ENCODE assay signal across 15 cellular contexts in the genomic region with DNA sequence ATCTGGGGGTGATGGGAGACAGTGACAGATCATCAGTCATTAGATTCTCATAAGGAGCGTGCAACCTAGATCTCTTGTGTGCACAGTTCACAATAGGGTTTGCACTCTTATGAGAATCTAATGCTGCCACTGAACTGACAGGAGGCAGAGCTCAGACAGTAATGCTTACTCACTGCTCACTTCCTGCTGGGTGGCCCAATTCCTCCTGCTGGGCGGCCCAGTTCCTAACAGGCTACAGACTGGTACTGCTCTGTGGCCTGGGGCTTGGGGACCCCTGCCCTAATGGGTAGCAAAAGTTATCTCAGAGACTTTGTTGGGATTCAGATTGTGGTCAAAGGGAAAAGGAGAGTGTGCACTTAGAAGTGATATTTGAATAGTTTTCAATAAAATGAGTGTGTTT.
DNase-seq lines count a peak whose midpoint lies in the region; ATAC-seq and TF ChIP-seq lines count a peak whose summit lies in the region.
"Had no signal": no experiment of that assay in that cellular context is flagged by ENCODE, and none has a peak within 500 bp of the region (broad histone marks: within the 10 kb centered on the region; RNA-seq: fewer than 3 reads in every experiment).

No MANE protein-coding gene starts in this region.

- H3K4me3 ChIP-seq in MG63 = no peak overlapping the region
- no peak overlapping the region for H3K4me3 ChIP-seq in endodermal cell (ENCODE audit: low read length)
- no peak overlapping the region for H3K4me3 ChIP-seq in neuronal stem cell (ENCODE audit: low read length in 2 of 2)

- H3K18ac ChIP-seq in neuronal stem cell (ENCODE audit: low read length) = peak overlapping the region; percentile 65

- H3K9me3 Mint-ChIP-seq in endodermal cell = peaks cover 24% of the 10 kb centered on the region
- H3K9me3 Mint-ChIP-seq: CD8-positive, alpha-beta memory T cell had no signal

- H3K27me3 ChIP-seq in MG63 = no peaks in the 10 kb centered on the region
- no peaks in the 10 kb centered on the region for H3K27me3 ChIP-seq in endodermal cell (ENCODE audit: control insufficient read depth, insufficient read depth, low read length, poor library complexity, severe bottlenecking)
- peaks cover 0 to 11% (median 0%) of the 10 kb centered on the region in 3 experiments for H3K27me3 ChIP-seq in neuronal stem cell (ENCODE audit: control insufficient read depth in 3 of 3, insufficient read depth in 3 of 3, low read depth in 1 of 3, low read length in 3 of 3)
- H3K27me3 ChIP-seq: BE2C had no signal

- no peak for TF ChIP-seq CTCF in endodermal cell (conservative IDR thresholded peaks at IDR 0.05)

- H3K23ac ChIP-seq in neuronal stem cell (ENCODE audit: low read depth, low read length, poor library complexity) = no peak overlapping the region

- no peak overlapping the region for H2AK5ac ChIP-seq in neuronal stem cell (ENCODE audit: low read depth, low read length)

- H3K36me3 Mint-ChIP-seq in endodermal cell (ENCODE audit: low read depth) = no peaks in the 10 kb centered on the region

- no peak overlapping the region for H2BK15ac ChIP-seq in neuronal stem cell (ENCODE audit: low read length)

- no peak overlapping the region for H3K27ac Mint-ChIP-seq in endodermal cell

- no peaks in the 10 kb centered on the region for H3K79me1 ChIP-seq in neuronal stem cell (ENCODE audit: low read depth, low read length)

- no peak overlapping the region for H3K9ac ChIP-seq in endodermal cell (ENCODE audit: extremely low read depth, low read length, poor library complexity, severe bottlenecking)
- H3K9ac ChIP-seq in neuronal stem cell (ENCODE audit: low read depth, low read length, poor library complexity) = no peak overlapping the region

- H4K91ac ChIP-seq in neuronal stem cell (ENCODE audit: low read depth, low read length, poor library complexity) = no peak overlapping the region

- peaks cover 2% of the 10 kb centered on the region for H3K27me3 Mint-ChIP-seq in endodermal cell (ENCODE audit: insufficient read depth)

- H2BK12ac ChIP-seq in neuronal stem cell (ENCODE audit: low read length) = no peak overlapping the region

- H2AFZ ChIP-seq in neuronal stem cell (ENCODE audit: low read length) = no peak overlapping the region

- H3K36me3 ChIP-seq in MG63 (no peaks in the 10 kb centered on the region), endodermal cell (ENCODE audit: control insufficient read depth, insufficient read depth, low read length) (no peaks in the 10 kb centered on the region), neuronal stem cell (replicated peaks in 1 of 2; ENCODE audit: control insufficient read depth in 2 of 2, insufficient read depth in 2 of 2, low read length in 2 of 2) (no peaks in the 10 kb centered on the region)
- H3K36me3 ChIP-seq: BE2C had no signal

- H3K4me1 Mint-ChIP-seq in endodermal cell = no peaks in the 10 kb centered on the region

- WGBS in endodermal cell (ENCODE audit: insufficient coverage in 1 of 2, insufficient read length in 1 of 2), 2 experiments = 95 to 100% methylated on average over 2 of the region's 2 CpGs
- no CpG with 5 or more reads among the region's 2 CpGs for WGBS in neuronal stem cell (ENCODE audit: extremely low coverage in 2 of 2, insufficient read length in 2 of 2, insufficient replicate concordance in 1 of 2), 2 donors

- H3K14ac ChIP-seq in neuronal stem cell (ENCODE audit: low read length) = no peak overlapping the region

- no peak overlapping the region for H2BK120ac ChIP-seq in neuronal stem cell (ENCODE audit: low read depth, low read length)

- H3K27ac ChIP-seq in endodermal cell (ENCODE audit: low read depth, low read length) (no peak overlapping the region), neuronal stem cell (replicated peaks; ENCODE audit: low read length) (no peak overlapping the region)

- no peak overlapping the region for H3K4me2 ChIP-seq in neuronal stem cell (ENCODE audit: insufficient read depth, low read length, poor library complexity, severe bottlenecking)

- H3K4me1 ChIP-seq in endodermal cell (ENCODE audit: control insufficient read depth, insufficient read depth, low read length) (no peaks in the 10 kb centered on the region), neuronal stem cell (ENCODE audit: control insufficient read depth in 2 of 2, insufficient read depth in 1 of 2, low read depth in 1 of 2, low read length in 2 of 2) (peaks cover 3 to 11% of the 10 kb centered on the region in 2 donors)

- H3K9me3 ChIP-seq in MG63 (no peaks in the 10 kb centered on the region), endodermal cell (ENCODE audit: control insufficient read depth, low read length) (no peaks in the 10 kb centered on the region), neuronal stem cell (replicated peaks in 1 of 2; ENCODE audit: control insufficient read depth in 2 of 2, insufficient read depth in 1 of 2, low read depth in 1 of 2, low read length in 2 of 2) (peaks cover 2 to 7% of the 10 kb centered on the region in 2 donors)
- H3K9me3 ChIP-seq: BE2C had no signal

- peak; percentile 19 for DNase-seq in EL
- DNase-seq in MG63 = peak; percentile 17
- peak; percentile 5 for DNase-seq in endodermal cell
- DNase-seq in neuronal stem cell (ENCODE audit: low spot score) = no peak
- DNase-seq in NK-92 treated with Interleukin-12 subunit alpha and Interleukin-12 subunit beta, amount 100 ng/mL, for 24 hours (lab: John Stamatoyannopoulos, UW) = no peak
- DNase-seq: BE2C; CD8-positive, alpha-beta memory T cell; Kasumi-1; NCI-H1930; NCI-H2171 treated with DMSO at 0.1 percent for 48 hours; NCI-H510A; NCI-H82; SHP77 treated with DMSO at 0.1 percent for 48 hours had no signal

- H4K8ac ChIP-seq in neuronal stem cell (ENCODE audit: low read depth, low read length) = no peak overlapping the region

- no peak overlapping the region for H3K4ac ChIP-seq in neuronal stem cell (ENCODE audit: low read length)

- H3K4me3 Mint-ChIP-seq in endodermal cell = no peak overlapping the region
- H3K4me3 Mint-ChIP-seq: CD8-positive, alpha-beta memory T cell had no signal

- ATAC-seq in GM19455 (IDR thresholded peaks at IDR 0.05; ENCODE audit: unreplicated experiment) = no peak
- no peak for ATAC-seq in HG02678 (IDR thresholded peaks at IDR 0.05; ENCODE audit: unreplicated experiment)

- H2BK5ac ChIP-seq in neuronal stem cell (ENCODE audit: low read length) = no peak overlapping the region

Comparison
In these comparisons a context has a peak if more than half of its experiments do, and no peak if none do; other contexts are left out.
1. DNase-seq: peak in EL (single experiment), MG63 (single experiment) and endodermal cell (single experiment); none in neuronal stem cell (single experiment) and NK-92 treated with Interleukin-12 subunit alpha and Interleukin-12 subunit beta, amount 100 ng/mL, for 24 hours (single experiment).